In the genomic region with DNA sequence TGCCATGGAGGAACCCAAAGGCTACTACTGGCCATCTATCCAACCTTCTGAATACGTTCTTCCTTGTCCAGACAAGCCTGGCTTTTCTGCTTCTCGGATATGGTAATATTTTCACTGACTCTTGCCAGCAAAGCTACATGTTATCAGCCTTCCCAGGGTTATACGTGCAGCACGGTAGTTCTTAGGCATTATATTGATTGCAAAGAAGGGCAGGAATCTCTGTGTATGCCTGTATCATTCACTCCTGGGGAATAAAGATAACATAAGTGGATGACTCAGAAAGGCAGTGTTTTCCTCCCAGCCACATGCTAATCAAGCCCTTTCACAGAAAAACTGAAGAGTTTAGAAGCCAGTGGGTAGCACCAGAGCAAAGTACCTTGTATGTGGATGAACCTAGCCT, we compare ENCODE assay signal across 1 cellular context.
TF ChIP-seq lines count a peak whose summit lies in the region.

No MANE protein-coding gene starts in this region.

TF ChIP-seq in HEK293, 187 proteins besides CTCF, POLR2A, EP300 and RAD21 (continued from another document):
- TF ChIP-seq, protein P1, sequence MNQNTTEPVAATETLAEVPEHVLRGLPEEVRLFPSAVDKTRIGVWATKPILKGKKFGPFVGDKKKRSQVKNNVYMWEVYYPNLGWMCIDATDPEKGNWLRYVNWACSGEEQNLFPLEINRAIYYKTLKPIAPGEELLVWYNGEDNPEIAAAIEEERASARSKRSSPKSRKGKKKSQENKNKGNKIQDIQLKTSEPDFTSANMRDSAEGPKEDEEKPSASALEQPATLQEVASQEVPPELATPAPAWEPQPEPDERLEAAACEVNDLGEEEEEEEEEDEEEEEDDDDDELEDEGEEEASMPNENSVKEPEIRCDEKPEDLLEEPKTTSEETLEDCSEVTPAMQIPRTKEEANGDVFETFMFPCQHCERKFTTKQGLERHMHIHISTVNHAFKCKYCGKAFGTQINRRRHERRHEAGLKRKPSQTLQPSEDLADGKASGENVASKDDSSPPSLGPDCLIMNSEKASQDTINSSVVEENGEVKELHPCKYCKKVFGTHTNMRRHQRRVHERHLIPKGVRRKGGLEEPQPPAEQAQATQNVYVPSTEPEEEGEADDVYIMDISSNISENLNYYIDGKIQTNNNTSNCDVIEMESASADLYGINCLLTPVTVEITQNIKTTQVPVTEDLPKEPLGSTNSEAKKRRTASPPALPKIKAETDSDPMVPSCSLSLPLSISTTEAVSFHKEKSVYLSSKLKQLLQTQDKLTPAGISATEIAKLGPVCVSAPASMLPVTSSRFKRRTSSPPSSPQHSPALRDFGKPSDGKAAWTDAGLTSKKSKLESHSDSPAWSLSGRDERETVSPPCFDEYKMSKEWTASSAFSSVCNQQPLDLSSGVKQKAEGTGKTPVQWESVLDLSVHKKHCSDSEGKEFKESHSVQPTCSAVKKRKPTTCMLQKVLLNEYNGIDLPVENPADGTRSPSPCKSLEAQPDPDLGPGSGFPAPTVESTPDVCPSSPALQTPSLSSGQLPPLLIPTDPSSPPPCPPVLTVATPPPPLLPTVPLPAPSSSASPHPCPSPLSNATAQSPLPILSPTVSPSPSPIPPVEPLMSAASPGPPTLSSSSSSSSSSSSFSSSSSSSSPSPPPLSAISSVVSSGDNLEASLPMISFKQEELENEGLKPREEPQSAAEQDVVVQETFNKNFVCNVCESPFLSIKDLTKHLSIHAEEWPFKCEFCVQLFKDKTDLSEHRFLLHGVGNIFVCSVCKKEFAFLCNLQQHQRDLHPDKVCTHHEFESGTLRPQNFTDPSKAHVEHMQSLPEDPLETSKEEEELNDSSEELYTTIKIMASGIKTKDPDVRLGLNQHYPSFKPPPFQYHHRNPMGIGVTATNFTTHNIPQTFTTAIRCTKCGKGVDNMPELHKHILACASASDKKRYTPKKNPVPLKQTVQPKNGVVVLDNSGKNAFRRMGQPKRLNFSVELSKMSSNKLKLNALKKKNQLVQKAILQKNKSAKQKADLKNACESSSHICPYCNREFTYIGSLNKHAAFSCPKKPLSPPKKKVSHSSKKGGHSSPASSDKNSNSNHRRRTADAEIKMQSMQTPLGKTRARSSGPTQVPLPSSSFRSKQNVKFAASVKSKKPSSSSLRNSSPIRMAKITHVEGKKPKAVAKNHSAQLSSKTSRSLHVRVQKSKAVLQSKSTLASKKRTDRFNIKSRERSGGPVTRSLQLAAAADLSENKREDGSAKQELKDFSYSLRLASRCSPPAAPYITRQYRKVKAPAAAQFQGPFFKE (tag by site-specific recombination; IDR thresholded peaks at IDR 0.05; ENCODE audit: borderline replicate concordance) = no peak
- TF ChIP-seq MZF1 (tag by site-specific recombination; IDR thresholded peaks at IDR 0.05; ENCODE audit: borderline replicate concordance) (peak; percentile 71; the same call in 1 of the 2 replicates), ZBTB48 (tag by site-specific recombination; IDR thresholded peaks at IDR 0.05) (0 out of 2 replicates have a peak, but pooled peaks have one; percentile 24)
